Comparison of ENCODE assay signal across 4 cellular contexts in genomic region chr14:99969673-99970322, GRCh38.
TF ChIP-seq lines count a peak whose summit lies in the region.

No MANE protein-coding gene starts in this region.

TF ChIP-seq in SK-N-SH, 30 proteins besides CTCF, POLR2A, EP300 and RAD21 (continued from another document and continues in another):
- TF ChIP-seq REST (IDR thresholded peaks at IDR 0.05; ENCODE audit: low read depth, low read length) (no peak), FOXJ3 (CRISPR knock-in tag; IDR thresholded peaks at IDR 0.05) (no peak), TEAD4 (IDR thresholded peaks at IDR 0.05; ENCODE audit: borderline replicate concordance, insufficient read depth) (no peak), ZBTB33 (IDR thresholded peaks at IDR 0.05; ENCODE audit: borderline replicate concordance, low read depth) (no peak), RXRA (IDR thresholded peaks at IDR 0.05; ENCODE audit: borderline replicate concordance, low read depth) (no peak), NFIC (IDR thresholded peaks at IDR 0.05; ENCODE audit: borderline replicate concordance) (no peak), MEF2A (IDR thresholded peaks at IDR 0.05; ENCODE audit: borderline replicate concordance, low read depth) (no peak)

TF ChIP-seq in SK-N-SH treated with all-trans-retinoic acid at 6 μM for 48 hours, 23 proteins besides CTCF, POLR2A, EP300 and RAD21 (continued from another document and continues in another):
- TF ChIP-seq CREB5 (CRISPR knock-in tag; IDR thresholded peaks at IDR 0.05; ENCODE audit: low read depth) (no peak), ZNF565 (CRISPR knock-in tag; conservative IDR thresholded peaks at IDR 0.05; ENCODE audit: low read depth) (no peak), RARB (CRISPR knock-in tag; IDR thresholded peaks at IDR 0.05) (no peak), ZFP30 (CRISPR knock-in tag; IDR thresholded peaks at IDR 0.05) (no peak), ESRRG (CRISPR knock-in tag; IDR thresholded peaks at IDR 0.05) (no peak), ISL1 (CRISPR knock-in tag; IDR thresholded peaks at IDR 0.05) (no peak), CSRNP3 (CRISPR knock-in tag; IDR thresholded peaks at IDR 0.05) (no peak), PATZ1 (CRISPR knock-in tag; IDR thresholded peaks at IDR 0.05; ENCODE audit: borderline replicate concordance) (no peak), SNAI2 (CRISPR knock-in tag; IDR thresholded peaks at IDR 0.05) (no peak), OSR1 (CRISPR knock-in tag; IDR thresholded peaks at IDR 0.05) (no peak), PPARA (CRISPR knock-in tag; IDR thresholded peaks at IDR 0.05; ENCODE audit: borderline replicate concordance) (no peak)

TF ChIP-seq in A549, 52 proteins besides CTCF, POLR2A, EP300 and RAD21 (continued from another document):
- no peak for TF ChIP-seq CEBPB (IDR thresholded peaks at IDR 0.05)
- TF ChIP-seq MAX (IDR thresholded peaks at IDR 0.05) = no peak
- no peak for TF ChIP-seq KDM1A (IDR thresholded peaks at IDR 0.05; ENCODE audit: low read depth)
- TF ChIP-seq FOXS1 (CRISPR knock-in tag; IDR thresholded peaks at IDR 0.05) = no peak

TF ChIP-seq in WTC11, 78 proteins besides CTCF, POLR2A, EP300 and RAD21 (continued from another document):
- TF ChIP-seq AFF4 (CRISPR knock-in tag; IDR thresholded peaks at IDR 0.05; ENCODE audit: borderline replicate concordance) (no peak), ZNF425 (CRISPR knock-in tag; conservative IDR thresholded peaks at IDR 0.05) (no peak)
TF ChIP-seq in WTC11: peak in this region for 0.
